In genomic region chr21:41792711-41793110, GRCh38 we compare ENCODE assay signal across 3 cellular contexts.
TF ChIP-seq lines count a peak whose summit lies in the region.

No MANE protein-coding gene starts in this region.

TF ChIP-seq in A549, 52 proteins besides CTCF, POLR2A, EP300 and RAD21:
- TF ChIP-seq NFE2L2 (conservative IDR thresholded peaks at IDR 0.05; ENCODE audit: low read length) (no peak), MAFK (IDR thresholded peaks at IDR 0.05; ENCODE audit: partially characterized antibody) (peak; percentile 78)
TF ChIP-seq in A549: peak in this region for 1.

TF ChIP-seq in IMR-90, 13 proteins besides CTCF, POLR2A, EP300 and RAD21:
- TF ChIP-seq MAFK (IDR thresholded peaks at IDR 0.05; ENCODE audit: low read depth, low read length) (peak; percentile 64), CEBPB (IDR thresholded peaks at IDR 0.05; ENCODE audit: low read depth, low read length) (no peak), USF2 (IDR thresholded peaks at IDR 0.05; ENCODE audit: low read depth, low read length) (no peak), SMC3 (IDR thresholded peaks at IDR 0.05; ENCODE audit: low read depth, low read length) (no peak)

TF ChIP-seq in H1, 55 proteins besides CTCF, POLR2A, EP300 and RAD21:
- TF ChIP-seq FOSL1 (IDR thresholded peaks at IDR 0.05; ENCODE audit: insufficient read depth, low read depth, low read length) (no peak), PHF8 (conservative IDR thresholded peaks at IDR 0.05; ENCODE audit: low read depth, low read length) (no peak), MAFK (IDR thresholded peaks at IDR 0.05; ENCODE audit: low read depth, low read length) (0 out of 2 replicates have a peak, but pooled peaks have one; percentile 9), TEAD4 (IDR thresholded peaks at IDR 0.05; ENCODE audit: low read depth, low read length) (no peak), E2F6 (IDR thresholded peaks at IDR 0.05) (no peak), RXRA (IDR thresholded peaks at IDR 0.05; ENCODE audit: insufficient read depth, low read depth, low read length) (no peak), SRF (IDR thresholded peaks at IDR 0.05; ENCODE audit: low read depth, low read length) (no peak), KDM4A (IDR thresholded peaks at IDR 0.05; ENCODE audit: low read depth, low read length, severe bottlenecking) (no peak)
